In the genomic region with DNA sequence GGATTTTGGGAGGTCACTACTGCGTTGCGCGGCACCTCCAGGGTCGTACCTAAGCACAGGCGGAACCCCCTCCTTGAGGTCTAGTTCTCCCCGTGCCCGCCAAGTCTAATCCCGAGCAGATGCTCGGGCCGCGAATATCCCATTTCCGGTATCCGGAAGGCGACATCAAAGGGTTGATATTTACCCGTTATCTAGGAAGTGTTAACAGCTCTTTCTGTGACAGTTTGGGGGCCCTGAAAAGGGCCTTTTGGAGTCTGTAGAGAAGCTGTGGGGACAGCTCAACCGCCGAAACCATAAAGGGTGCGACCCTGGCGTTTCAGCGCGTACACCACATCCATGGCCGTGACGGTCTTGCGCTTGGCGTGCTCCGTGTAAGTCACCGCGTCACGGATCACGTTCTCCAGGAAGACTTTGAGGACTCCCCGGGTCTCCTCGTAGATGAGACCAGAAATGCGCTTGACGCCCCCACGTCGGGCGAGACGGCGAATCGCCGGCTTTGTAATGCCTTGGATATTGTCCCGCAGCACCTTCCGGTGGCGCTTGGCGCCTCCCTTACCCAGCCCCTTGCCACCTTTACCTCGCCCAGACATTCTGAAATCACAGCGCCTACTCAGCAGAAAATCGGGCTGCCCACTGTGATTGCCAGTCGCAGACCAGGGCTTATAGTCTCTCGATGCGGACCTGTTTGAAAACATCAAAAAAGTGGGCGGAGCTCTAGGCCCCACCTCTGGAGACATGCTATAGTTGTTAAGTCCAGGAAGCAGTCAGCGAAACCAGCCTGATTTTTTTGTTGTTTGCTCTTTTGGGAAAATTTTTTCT, we compare ENCODE assay signal across 7 cellular contexts. TPM values are rescaled to one million over a fixed set of nuclear protein-coding genes. Genes with fewer than 3 reads are reported as not detected.
DNase-seq lines count a peak whose midpoint lies in the region; ATAC-seq, FAIRE-seq and TF ChIP-seq lines count a peak whose summit lies in the region.

No MANE protein-coding gene starts in this region.

- no peaks in the 10 kb centered on the region for H3K9me3 ChIP-seq in small intestine (ENCODE audit: control insufficient read depth, low read depth)

- H3K36me3 ChIP-seq in bronchial epithelial cell (ENCODE audit: control insufficient read depth, insufficient read depth, low read length) = no peaks in the 10 kb centered on the region
- H3K36me3 ChIP-seq in small intestine (ENCODE audit: control insufficient read depth in 2 of 2, insufficient read depth in 2 of 2, low read length in 2 of 2) = peaks cover 0 to 4% of the 10 kb centered on the region in 2 donors

- peaks cover 1 to 4% of the 10 kb centered on the region in 2 donors for H3K4me1 ChIP-seq in small intestine (ENCODE audit: control insufficient read depth in 2 of 2, insufficient read depth in 1 of 2, low read depth in 1 of 2, low read length in 1 of 2)

- WGBS in small intestine, 3 donors = 0% methylated on average over 52 to 53 of the region's 53 CpGs

- ATAC-seq in GM18520 (IDR thresholded peaks at IDR 0.05; ENCODE audit: unreplicated experiment) = peak; percentile 27
- peak; percentile 15 for ATAC-seq in HG03066 (IDR thresholded peaks at IDR 0.05; ENCODE audit: low read depth, unreplicated experiment)

- H3K4me3 ChIP-seq in bronchial epithelial cell (ENCODE audit: low read depth, low read length) = peak overlapping the region; percentile 95
- peak overlapping the region; percentile 78 to 87 for H3K4me3 ChIP-seq in small intestine (ENCODE audit: low read depth in 1 of 2, low read length in 2 of 2)

- H3K27me3 ChIP-seq in bronchial epithelial cell (ENCODE audit: control insufficient read depth, insufficient read depth, low read length) (no peaks in the 10 kb centered on the region), small intestine (ENCODE audit: control insufficient read depth in 2 of 2, insufficient read depth in 2 of 2, low read length in 2 of 2) (no peaks in the 10 kb centered on the region)

- peak overlapping the region; percentile 95 for H3K27ac ChIP-seq in VCaP
- peak overlapping the region; percentile 88 to 100 for H3K27ac ChIP-seq in small intestine (ENCODE audit: low read depth in 1 of 2, low read length in 1 of 2)

- TF ChIP-seq CTCF in VCaP (conservative IDR thresholded peaks at IDR 0.05) (no peak), bronchial epithelial cell (IDR thresholded peaks at IDR 0.05; ENCODE audit: insufficient read depth, low read length, severe bottlenecking) (no peak)

- FAIRE-seq in bronchial epithelial cell (lab: Jason Lieb, UNC) (no peak), small intestine (lab: Jason Lieb, UNC) (no peak)

- peak; percentile 59 for DNase-seq in NCI-H2171 (lab: John Stamatoyannopoulos, UW)
- peak; percentile 92 for DNase-seq in bronchial epithelial cell (ENCODE audit: low read depth)
- peak; percentile 54 for DNase-seq in iPS-NIHi7 (ENCODE audit: extremely low spot score)
- peak; percentile 98 for DNase-seq in small intestine

RNA-seq across cellular contexts. Expression of a gene that starts 32.6 kb away (rescaled TPM):
- 3.7 and 9.2 TPM in 2 replicates for total RNA-seq in bronchial epithelial cell
- polyA plus RNA-seq in small intestine = 10 to 100 TPM; 12.2 to 20.8 (median 13.2) TPM

RNA-seq across cellular contexts. Expression of a gene that starts 32.8 kb away (rescaled TPM):
- 1.4 and 2.1 TPM in 2 replicates for total RNA-seq in bronchial epithelial cell
- under 1 TPM in 2 of 3 donors, not detected in 1; 0.45 to 0.75 TPM for polyA plus RNA-seq in small intestine

RNA-seq across cellular contexts. Expression of a gene that starts 43.3 kb away (rescaled TPM):
- total RNA-seq in bronchial epithelial cell = not detected in 2 replicates
- under 1 TPM in 1 of 3 donors, not detected in 2; 0.06 TPM for polyA plus RNA-seq in small intestine

Comparison
In these comparisons a context has a peak if more than half of its experiments do, and no peak if none do; other contexts are left out.
1. Peak in every context shown above with its lines: DNase-seq, ATAC-seq, H3K4me3 ChIP-seq and H3K27ac ChIP-seq.